Comparison of ENCODE assay signal across 8 cellular contexts in the genomic region with DNA sequence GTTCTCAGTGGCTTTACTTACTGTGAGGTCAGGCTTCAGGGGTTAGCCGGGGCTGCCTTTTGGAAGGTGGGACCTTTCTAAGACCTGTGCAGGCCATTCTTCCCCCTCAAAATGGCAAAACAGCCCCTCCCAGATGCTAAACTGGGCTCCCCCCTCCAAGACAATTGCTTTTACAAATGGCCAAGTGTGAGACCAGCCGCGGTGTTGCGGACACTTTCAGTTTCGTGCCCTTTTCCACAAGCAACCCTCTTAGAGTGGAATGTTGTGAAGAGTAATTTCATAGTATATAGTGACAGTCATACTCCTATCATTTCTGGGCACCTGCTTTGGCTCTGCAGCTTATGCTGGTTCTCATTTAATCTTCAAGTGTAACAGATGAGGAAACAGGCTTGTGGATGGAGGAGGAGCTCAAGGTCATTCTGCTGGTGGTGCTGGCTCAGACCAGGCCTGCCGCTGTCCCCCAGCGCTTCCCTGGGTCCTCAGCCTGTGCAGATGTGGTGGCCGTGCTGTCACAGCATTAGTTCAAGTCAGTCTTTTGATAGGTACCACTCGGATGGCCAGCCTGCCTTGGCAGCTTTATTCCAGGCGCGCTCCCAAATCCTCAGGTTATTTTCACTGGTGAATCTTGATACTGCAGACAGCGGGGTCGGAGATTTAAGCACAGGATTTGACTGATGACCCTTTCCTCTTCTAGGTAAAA. TPM values are rescaled to one million over a fixed set of nuclear protein-coding genes. Genes with fewer than 3 reads are reported as not detected.
A peak's percentile ranks its signal among the peaks of the same experiment; 100 is the strongest.
DNase-seq lines count a peak whose midpoint lies in the region; ATAC-seq, FAIRE-seq and TF ChIP-seq lines count a peak whose summit lies in the region.

No MANE protein-coding gene starts in this region.

- TF ChIP-seq CTCF in left lung (IDR thresholded peaks at IDR 0.05) (no peak), transverse colon (IDR thresholded peaks at IDR 0.05) (no peak)

- H3K36me3 ChIP-seq in left lung (peaks cover 0 to under 1% of the 10 kb centered on the region in 2 donors), transverse colon (no peaks in the 10 kb centered on the region)

- H3K36me3 Mint-ChIP-seq in activated naive CD4-positive, alpha-beta T cell treated with anti-CD3 and anti-CD28 coated beads for 36 hours (ENCODE audit: low read depth): peaks cover 4% of the 10 kb centered on the region
- peaks cover 2% of the 10 kb centered on the region for H3K36me3 Mint-ChIP-seq in activated naive CD8-positive, alpha-beta T cell treated with anti-CD3 and anti-CD28 coated beads, Interleukin-2, amount 50 U/mL, for 24 hours (ENCODE audit: low read depth)

- no peak for TF ChIP-seq EP300 in transverse colon (IDR thresholded peaks at IDR 0.05; ENCODE audit: low read depth)

- in situ Hi-C loops in transverse colon (cut with MboI; ENCODE audit: low pct_ligation_motif_present in 1 of 4, low pct_unique_long_range_greater_than_20kb in 1 of 4, low sequenced_read_pairs in 3 of 4): no loop called here

- DNase-seq in activated naive CD4-positive, alpha-beta T cell treated with anti-CD3 and anti-CD28 coated beads for 36 hours: no peak
- no peak for DNase-seq in activated naive CD4-positive, alpha-beta T cell (lab: John Stamatoyannopoulos, UW)
- no peak for DNase-seq in activated naive CD8-positive, alpha-beta T cell treated with anti-CD3 and anti-CD28 coated beads, Interleukin-2, amount 50 U/mL, for 24 hours
- DNase-seq in left lung: no peak
- DNase-seq in transverse colon: peak; percentile 33
- DNase-seq in GM19239 (ENCODE audit: insufficient read length, low spot score): no peak

- H3K4me3 Mint-ChIP-seq in activated naive CD4-positive, alpha-beta T cell treated with anti-CD3 and anti-CD28 coated beads for 36 hours: peak overlapping the region; percentile 94
- peak overlapping the region; percentile 96 for H3K4me3 Mint-ChIP-seq in activated naive CD8-positive, alpha-beta T cell treated with anti-CD3 and anti-CD28 coated beads, Interleukin-2, amount 50 U/mL, for 24 hours

- CTCF ChIA-PET in activated naive CD4-positive, alpha-beta T cell treated with anti-CD3 and anti-CD28 coated beads for 36 hours (lab: Charles Lee): interaction anchor here (0.6 to 1.6 kb wide), 4 partner anchors 8 to 82 kb away, joined by 4 to 6 read pairs (median 4); a partner anchor contains a TSS

- no peaks in the 10 kb centered on the region for H3K9me3 ChIP-seq in left lung
- H3K9me3 ChIP-seq in transverse colon: no peaks in the 10 kb centered on the region

- no peak for ATAC-seq in activated naive CD8-positive, alpha-beta T cell treated with anti-CD3 and anti-CD28 coated beads, Interleukin-2, amount 50 U/mL, for 24 hours
- ATAC-seq in left lung (no peak), GM19351 (IDR thresholded peaks at IDR 0.05; ENCODE audit: unreplicated experiment) (no peak), GM18498 (IDR thresholded peaks at IDR 0.05; ENCODE audit: unreplicated experiment) (no peak)

- intact Hi-C loops in activated naive CD4-positive, alpha-beta T cell treated with anti-CD3 and anti-CD28 coated beads for 36 hours (cut with micrococcal nuclease): no loop called here
- intact Hi-C loops in left lung (cut with DNase I): no loop called here
- intact Hi-C loops in transverse colon (cut with DNase I; ENCODE audit: low total_unique reads): loop anchor here (10.0 kb wide), 2 partner anchors 83 to 87 kb away; a partner anchor contains a TSS

- peaks cover 12 to 90% of the 10 kb centered on the region in 2 donors for H3K4me1 ChIP-seq in left lung
- H3K4me1 ChIP-seq in transverse colon: peaks cover 27 to 76% (median 55%) of the 10 kb centered on the region in 4 donors

- TF ChIP-seq POLR2A in transverse colon (IDR thresholded peaks at IDR 0.05): no peak

- H3K9me3 Mint-ChIP-seq in activated naive CD4-positive, alpha-beta T cell treated with anti-CD3 and anti-CD28 coated beads for 36 hours: no peaks in the 10 kb centered on the region
- no peaks in the 10 kb centered on the region for H3K9me3 Mint-ChIP-seq in activated naive CD8-positive, alpha-beta T cell treated with anti-CD3 and anti-CD28 coated beads, Interleukin-2, amount 50 U/mL, for 24 hours

- H3K27ac ChIP-seq in left lung: peak overlapping the region in 1 of 2 donors; percentile 94
- H3K27ac ChIP-seq in transverse colon: peak overlapping the region; percentile 95 to 97 (median 96)

- peaks cover 69% of the 10 kb centered on the region for H3K4me1 Mint-ChIP-seq in activated naive CD4-positive, alpha-beta T cell treated with anti-CD3 and anti-CD28 coated beads for 36 hours (ENCODE audit: low read depth)
- peaks cover 81% of the 10 kb centered on the region for H3K4me1 Mint-ChIP-seq in activated naive CD8-positive, alpha-beta T cell treated with anti-CD3 and anti-CD28 coated beads, Interleukin-2, amount 50 U/mL, for 24 hours

- no peak overlapping the region for H3K27ac Mint-ChIP-seq in activated naive CD4-positive, alpha-beta T cell treated with anti-CD3 and anti-CD28 coated beads for 36 hours
- peak overlapping the region; percentile 88 for H3K27ac Mint-ChIP-seq in activated naive CD8-positive, alpha-beta T cell treated with anti-CD3 and anti-CD28 coated beads, Interleukin-2, amount 50 U/mL, for 24 hours

- no peak for FAIRE-seq in GM19239 (lab: Jason Lieb, UNC)

- no peaks in the 10 kb centered on the region for H3K27me3 Mint-ChIP-seq in activated naive CD4-positive, alpha-beta T cell treated with anti-CD3 and anti-CD28 coated beads for 36 hours (ENCODE audit: low read depth)
- no peaks in the 10 kb centered on the region for H3K27me3 Mint-ChIP-seq in activated naive CD8-positive, alpha-beta T cell treated with anti-CD3 and anti-CD28 coated beads, Interleukin-2, amount 50 U/mL, for 24 hours

- H3K4me3 ChIP-seq in left lung: peak overlapping the region; percentile 81 to 83
- peak overlapping the region; percentile 42 to 75 (median 62) for H3K4me3 ChIP-seq in transverse colon

- H3K27me3 ChIP-seq in left lung (no peaks in the 10 kb centered on the region), transverse colon (no peaks in the 10 kb centered on the region)

- 45 to 46% methylated on average over 6 to 12 of the region's 13 CpGs for WGBS in transverse colon (ENCODE audit: low coverage in 1 of 2), 2 donors

RNA-seq across cellular contexts. Expression of a gene that starts 55.0 kb away (rescaled TPM):
- 1 to 10 TPM; 8.2 to 9.9 TPM for total RNA-seq in activated naive CD4-positive, alpha-beta T cell treated with anti-CD3 and anti-CD28 coated beads for 36 hours
- total RNA-seq in left lung: 10 to 100 TPM; 19.4 to 20.1 TPM
- total RNA-seq in transverse colon: 10 to 100 TPM; 18.7 to 31.8 (median 27.4) TPM
